ENCODE assay signal across 15 cellular contexts in genomic region chr11:61298663-61299244, GRCh38. TPM values are rescaled to one million over a fixed set of nuclear protein-coding genes. Genes with fewer than 3 reads are reported as not detected.
DNase-seq lines count a peak whose midpoint lies in the region; FAIRE-seq and TF ChIP-seq lines count a peak whose summit lies in the region.
"Had no signal": no experiment of that assay in that cellular context is flagged by ENCODE, and none has a peak within 500 bp of the region (broad histone marks: within the 10 kb centered on the region; RNA-seq: fewer than 3 reads in every experiment).

No MANE protein-coding gene starts in this region.

- H3K27me3 ChIP-seq in CD4-positive, alpha-beta memory T cell (ENCODE audit: insufficient read depth, low read length), result peaks cover 4% of the 10 kb centered on the region
- H3K27me3 ChIP-seq in endothelial cell of umbilical vein (ENCODE audit: control insufficient read depth in 2 of 2, insufficient read depth in 2 of 2, low read length in 2 of 2) (peaks cover 0 to 3% of the 10 kb centered on the region in 2 experiments), neural progenitor cell (peaks cover 8% of the 10 kb centered on the region), neuronal stem cell (ENCODE audit: control insufficient read depth in 3 of 3, insufficient read depth in 3 of 3, low read depth in 1 of 3, low read length in 3 of 3) (no peaks in the 10 kb centered on the region)

- no peaks in the 10 kb centered on the region for H3K79me1 ChIP-seq in neuronal stem cell (ENCODE audit: low read depth, low read length)

- H3K4me1 ChIP-seq in CD4-positive, alpha-beta memory T cell (ENCODE audit: insufficient read depth, low read length), result peaks cover 16% of the 10 kb centered on the region
- peaks cover 37% of the 10 kb centered on the region for H3K4me1 ChIP-seq in endothelial cell of umbilical vein (ENCODE audit: control insufficient read depth, extremely low read depth, insufficient read depth, low read length)
- H3K4me1 ChIP-seq in neural progenitor cell, result peaks cover 8% of the 10 kb centered on the region
- peaks cover 6 to 33% of the 10 kb centered on the region in 2 donors for H3K4me1 ChIP-seq in neuronal stem cell (ENCODE audit: control insufficient read depth in 2 of 2, insufficient read depth in 1 of 2, low read depth in 1 of 2, low read length in 2 of 2)

- POLR2A ChIA-PET in CD4-positive, alpha-beta memory T cell (lab: Charles Lee; ENCODE audit: partially characterized antibody), result interaction anchor here (0.6 to 1.2 kb wide), 2 partner anchors 64 to 115 kb away, joined by 3 read pairs; partner anchors contain the start of gene TMEM138
- POLR2A ChIA-PET in endothelial cell of umbilical vein (lab: Charles Lee), result no interaction called here

- dilution Hi-C loops in endothelial cell of umbilical vein (cut with MboI; ENCODE audit: extremely low pct_ligation_motif_present, low sequenced_read_pairs), result no loop called here

- peak overlapping the region in 4 of 7 donors; percentile 4 to 80 (median 26) for H3K27ac Mint-ChIP-seq in CD4-positive, alpha-beta memory T cell
- peak overlapping the region; percentile 21 for H3K27ac Mint-ChIP-seq in neural progenitor cell
- H3K27ac Mint-ChIP-seq: stimulated activated memory B cell treated with anti-CD40 and anti-IgM and Interleukin-4, amounts not matched to agents 10 μg/mL and 1 μg/mL and 100 μg/mL, for 72 hours had no signal

- H3K27me3 Mint-ChIP-seq in CD4-positive, alpha-beta memory T cell, result peaks cover 2 to 3% of the 10 kb centered on the region in 2 donors
- H3K27me3 Mint-ChIP-seq in neural progenitor cell (ENCODE audit: insufficient read depth, low read depth), result peaks cover 10% of the 10 kb centered on the region

- WGBS in neuronal stem cell (ENCODE audit: extremely low coverage in 2 of 2, insufficient read length in 2 of 2, insufficient replicate concordance in 1 of 2), 2 donors, result no CpG with 5 or more reads among the region's 4 CpGs

- H3K4me2 ChIP-seq in endothelial cell of umbilical vein (ENCODE audit: insufficient read depth, low read length) (no peak overlapping the region), neural progenitor cell (no peak overlapping the region), neuronal stem cell (ENCODE audit: insufficient read depth, low read length, poor library complexity, severe bottlenecking) (no peak overlapping the region)

- H3K9me3 ChIP-seq in CD4-positive, alpha-beta memory T cell (ENCODE audit: control insufficient read depth in 1 of 2, low read length in 2 of 2), result no peaks in the 10 kb centered on the region
- H3K9me3 ChIP-seq in endothelial cell of umbilical vein (replicated peaks; ENCODE audit: control insufficient read depth, insufficient read depth, low read length) (no peaks in the 10 kb centered on the region), neural progenitor cell (ENCODE audit: low read depth) (no peaks in the 10 kb centered on the region), neuronal stem cell (replicated peaks in 1 of 2; ENCODE audit: control insufficient read depth in 2 of 2, insufficient read depth in 1 of 2, low read depth in 1 of 2, low read length in 2 of 2) (peaks cover 0 to 3% of the 10 kb centered on the region in 2 donors)

- TF ChIP-seq CTCF in endothelial cell of umbilical vein (IDR thresholded peaks at IDR 0.05; ENCODE audit: extremely low read depth in 1 of 2, insufficient read depth in 1 of 2, low read depth in 1 of 2, low read length in 2 of 2), result no peak
- no peak for TF ChIP-seq CTCF in neural progenitor cell (IDR thresholded peaks at IDR 0.05)

- CTCF ChIA-PET in CD4-positive, alpha-beta memory T cell (lab: Charles Lee; ENCODE audit: partially characterized antibody), result no interaction called here
- CTCF ChIA-PET in endothelial cell of umbilical vein (lab: Charles Lee), result interaction anchor here (1.5 kb wide), 2 partner anchors 44 to 63 kb away, joined by 3 to 5 read pairs; partner anchors contain the start of genes CYB561A3 and TMEM138

- DNase-seq in CD4-positive, alpha-beta memory T cell, result no peak
- DNase-seq in LHCN-M2 (ENCODE audit: low read depth) (peak; percentile 44), endothelial cell of umbilical vein (ENCODE audit: low read depth, low spot score) (no peak), neural progenitor cell (ENCODE audit: low spot score) (no peak), SHP77 treated with DMSO at 0.1 percent for 48 hours (lab: John Stamatoyannopoulos, UW) (no peak), H4 (ENCODE audit: low spot score) (no peak), NCI-H510A (lab: John Stamatoyannopoulos, UW) (no peak), neuronal stem cell (ENCODE audit: low spot score) (no peak)
- DNase-seq: activated CD8-positive, alpha-beta memory T cell treated with anti-CD3 and anti-CD28 coated beads, Interleukin-2, amount 50 U/mL, for 4 hours; EL; NCI-H1694 had no signal

- no peak overlapping the region for H2BK12ac ChIP-seq in neuronal stem cell (ENCODE audit: low read length)

- H3K9ac ChIP-seq in endothelial cell of umbilical vein (replicated peaks; ENCODE audit: extremely low read depth, insufficient read depth, low read length) (no peak overlapping the region), neural progenitor cell (no peak overlapping the region), neuronal stem cell (ENCODE audit: low read depth, low read length, poor library complexity) (no peak overlapping the region)

- H2AK5ac ChIP-seq in neuronal stem cell (ENCODE audit: low read depth, low read length), result no peak overlapping the region

- peaks cover 19 to 38% (median 25%) of the 10 kb centered on the region in 4 donors for H3K4me1 Mint-ChIP-seq in CD4-positive, alpha-beta memory T cell
- peaks cover 2% of the 10 kb centered on the region for H3K4me1 Mint-ChIP-seq in neural progenitor cell

- no peak overlapping the region for H3K4ac ChIP-seq in neuronal stem cell (ENCODE audit: low read length)

- H3K18ac ChIP-seq in neuronal stem cell (ENCODE audit: low read length), result no peak overlapping the region

- no peak overlapping the region for H2BK120ac ChIP-seq in neuronal stem cell (ENCODE audit: low read depth, low read length)

- H3K36me3 ChIP-seq in CD4-positive, alpha-beta memory T cell (ENCODE audit: insufficient read depth, low read length), result peaks cover 41% of the 10 kb centered on the region
- H3K36me3 ChIP-seq in endothelial cell of umbilical vein (ENCODE audit: control insufficient read depth in 2 of 2, extremely low read depth in 1 of 2, insufficient read depth in 2 of 2, low read length in 2 of 2) (peaks cover 17 to 29% of the 10 kb centered on the region in 2 experiments), neural progenitor cell (no peaks in the 10 kb centered on the region), neuronal stem cell (replicated peaks in 1 of 2; ENCODE audit: control insufficient read depth in 2 of 2, insufficient read depth in 2 of 2, low read length in 2 of 2) (peaks cover 37 to 75% of the 10 kb centered on the region in 2 donors)

- H2BK5ac ChIP-seq in neuronal stem cell (ENCODE audit: low read length), result no peak overlapping the region

- peaks cover 46 to 60% of the 10 kb centered on the region in 2 donors for H3K36me3 Mint-ChIP-seq in CD4-positive, alpha-beta memory T cell
- H3K36me3 Mint-ChIP-seq in neural progenitor cell, result peaks cover 37% of the 10 kb centered on the region

- FAIRE-seq in endothelial cell of umbilical vein (lab: Jason Lieb, UNC), result no peak
- FAIRE-seq: GM18507 had no signal

- H4K91ac ChIP-seq in neuronal stem cell (ENCODE audit: low read depth, low read length, poor library complexity), result no peak overlapping the region

- H3K4me3 Mint-ChIP-seq in CD4-positive, alpha-beta memory T cell, result no peak overlapping the region
- H3K4me3 Mint-ChIP-seq in neural progenitor cell, result no peak overlapping the region
- H3K4me3 Mint-ChIP-seq: stimulated activated memory B cell treated with anti-CD40 and anti-IgM and Interleukin-4, amounts not matched to agents 10 μg/mL and 1 μg/mL and 100 μg/mL, for 72 hours had no signal

- H3K79me2 ChIP-seq in endothelial cell of umbilical vein (ENCODE audit: control insufficient read depth, insufficient read depth, low read length) (no peaks in the 10 kb centered on the region), neural progenitor cell (ENCODE audit: low read depth) (no peaks in the 10 kb centered on the region)

- peaks cover 25% of the 10 kb centered on the region for H3F3A ChIP-seq in neural progenitor cell (ENCODE audit: low read depth)

- H3K4me3 ChIP-seq in CD4-positive, alpha-beta memory T cell (ENCODE audit: low read length in 2 of 2), result no peak overlapping the region
- H3K4me3 ChIP-seq in endothelial cell of umbilical vein (replicated peaks in 1 of 3; ENCODE audit: insufficient read depth in 1 of 3, low read depth in 1 of 3, low read length in 3 of 3), result no peak overlapping the region
- no peak overlapping the region for H3K4me3 ChIP-seq in neural progenitor cell
- no peak overlapping the region for H3K4me3 ChIP-seq in neuronal stem cell (ENCODE audit: low read length in 2 of 2)

- no peak overlapping the region for H2BK15ac ChIP-seq in neuronal stem cell (ENCODE audit: low read length)

- H3K14ac ChIP-seq in neuronal stem cell (ENCODE audit: low read length), result no peak overlapping the region

- intact Hi-C loops in CD4-positive, alpha-beta memory T cell (cut with micrococcal nuclease), result no loop called here
- intact Hi-C loops in endothelial cell of umbilical vein (cut with micrococcal nuclease), result no loop called here

- no peaks in the 10 kb centered on the region for H3K9me3 Mint-ChIP-seq in CD4-positive, alpha-beta memory T cell
- H3K9me3 Mint-ChIP-seq in neural progenitor cell, result no peaks in the 10 kb centered on the region
- H3K9me3 Mint-ChIP-seq: stimulated activated memory B cell treated with anti-CD40 and anti-IgM and Interleukin-4, amounts not matched to agents 10 μg/mL and 1 μg/mL and 100 μg/mL, for 72 hours had no signal

- no peak overlapping the region for H3K27ac ChIP-seq in CD4-positive, alpha-beta memory T cell (ENCODE audit: low read depth, low read length)
- H3K27ac ChIP-seq in endothelial cell of umbilical vein (ENCODE audit: insufficient read depth, low read depth, low read length), result peak overlapping the region; percentile 19
- no peak overlapping the region for H3K27ac ChIP-seq in neural progenitor cell
- no peak overlapping the region for H3K27ac ChIP-seq in neuronal stem cell (replicated peaks; ENCODE audit: low read length)

- H3K9me1 ChIP-seq in endothelial cell of umbilical vein (replicated peaks; ENCODE audit: control insufficient read depth, extremely low read depth, insufficient read depth, low read length), result no peaks in the 10 kb centered on the region

- H2AFZ ChIP-seq in endothelial cell of umbilical vein (ENCODE audit: low read depth, low read length) (no peak overlapping the region), neural progenitor cell (replicated peaks) (no peak overlapping the region), neuronal stem cell (ENCODE audit: low read length) (no peak overlapping the region)

- no TSS peak for BruUV-seq in endothelial cell of umbilical vein (replicated peaks; lab: Mats Ljungman, UMichigan)

- no peak for TF ChIP-seq POLR2A in endothelial cell of umbilical vein (IDR thresholded peaks at IDR 0.05; ENCODE audit: low read depth, low read length)

- no peak overlapping the region for H4K8ac ChIP-seq in neuronal stem cell (ENCODE audit: low read depth, low read length)

- no peak overlapping the region for H3K23ac ChIP-seq in neuronal stem cell (ENCODE audit: low read depth, low read length, poor library complexity)

- no peaks in the 10 kb centered on the region for H4K20me1 ChIP-seq in endothelial cell of umbilical vein (replicated peaks; ENCODE audit: control insufficient read depth, extremely low read depth, insufficient read depth, low read length)
- H4K20me1 ChIP-seq in neural progenitor cell (ENCODE audit: low read depth), result peaks cover 4% of the 10 kb centered on the region

RNA-seq across cellular contexts. Expression of gene VWCE, which starts 3.6 kb away (rescaled TPM):
- under 1 TPM; 0.38 to 0.44 TPM for total RNA-seq in CD4-positive, alpha-beta memory T cell
- not detected for polyA plus RNA-seq in CD4-positive, alpha-beta memory T cell
- total RNA-seq in LHCN-M2 (2014; rRNA removed), result 1.2 and 1.7 TPM in 2 replicates
- polyA plus RNA-seq in LHCN-M2 (2012), result 0.45 TPM
- total RNA-seq in endothelial cell of umbilical vein, result 14.4 and 14.8 TPM in 2 replicates
- 6.5 and 7.8 TPM in 2 replicates for polyA plus RNA-seq in endothelial cell of umbilical vein
- 2.2 and 3.0 TPM in 2 replicates for polyA plus RNA-seq in endothelial cell of umbilical vein (2011; cell fraction: cytosol; rRNA removed)
- 24.3 and 28.9 TPM in 2 replicates for polyA plus RNA-seq in endothelial cell of umbilical vein (2011; cell fraction: nucleus; rRNA removed)
- polyA plus RNA-seq in endothelial cell of umbilical vein (2012), result 3.7 and 3.8 TPM in 2 replicates
- 7.2 and 7.8 TPM in 2 replicates for polyA minus RNA-seq in endothelial cell of umbilical vein
- 1.1 TPM for polyA minus RNA-seq in endothelial cell of umbilical vein (2011; cell fraction: cytosol; rRNA and poly(A)+ RNA removed)
- 8.7 and 13.7 TPM in 2 replicates for polyA minus RNA-seq in endothelial cell of umbilical vein (2011; cell fraction: nucleus; rRNA and poly(A)+ RNA removed)
- 5.1 and 7.0 TPM in 2 replicates for total RNA-seq in neural progenitor cell (ENCODE audit: low replicate concordance)
- 0.35 TPM in 1 of 2 replicates, not detected in the other for total RNA-seq in H4 (2014; rRNA removed; shearing (Covaris generic))
- polyA plus RNA-seq in neuronal stem cell (2013, experiment 1 of 2), result 9.1 TPM
- 9.2 TPM for polyA plus RNA-seq in neuronal stem cell (2013, experiment 2 of 2)

RNA-seq across cellular contexts. Expression of gene DDB1, which starts 34.2 kb away (rescaled TPM):
- 100 to 1,000 TPM; 156 to 169 TPM for total RNA-seq in CD4-positive, alpha-beta memory T cell
- polyA plus RNA-seq in CD4-positive, alpha-beta memory T cell, result 100 to 1,000 TPM; 121 to 141 TPM
- total RNA-seq in LHCN-M2 (2014; rRNA removed) (205 and 231 TPM in 2 replicates), endothelial cell of umbilical vein (229 TPM in 2 replicates), neural progenitor cell (ENCODE audit: low replicate concordance) (275 and 314 TPM in 2 replicates)
- 168 TPM for polyA plus RNA-seq in LHCN-M2 (2012)
- 196 and 230 TPM in 2 replicates for polyA plus RNA-seq in endothelial cell of umbilical vein
- 195 and 198 TPM in 2 replicates for polyA plus RNA-seq in endothelial cell of umbilical vein (2011; cell fraction: cytosol; rRNA removed)
- polyA plus RNA-seq in endothelial cell of umbilical vein (2011; cell fraction: nucleus; rRNA removed), result 202 and 237 TPM in 2 replicates
- 160 and 171 TPM in 2 replicates for polyA plus RNA-seq in endothelial cell of umbilical vein (2012)
- polyA minus RNA-seq in endothelial cell of umbilical vein, result 417 and 419 TPM in 2 replicates
- polyA minus RNA-seq in endothelial cell of umbilical vein (2011; cell fraction: cytosol; rRNA and poly(A)+ RNA removed), result 278 TPM
- polyA minus RNA-seq in endothelial cell of umbilical vein (2011; cell fraction: nucleus; rRNA and poly(A)+ RNA removed), result 149 and 190 TPM in 2 replicates
- 119 and 145 TPM in 2 replicates for total RNA-seq in H4 (2014; rRNA removed; shearing (Covaris generic))
- polyA plus RNA-seq in neuronal stem cell (2013, experiment 1 of 2), result 94.2 TPM
- 91.0 TPM for polyA plus RNA-seq in neuronal stem cell (2013, experiment 2 of 2)

RNA-seq across cellular contexts. Expression of gene TKFC, which starts 34.3 kb away (rescaled TPM):
- total RNA-seq in CD4-positive, alpha-beta memory T cell, result 10 to 100 TPM; 42.1 to 43.9 TPM
- polyA plus RNA-seq in CD4-positive, alpha-beta memory T cell, result 10 to 100 TPM; 24.5 to 30.2 TPM
- 39.5 and 41.4 TPM in 2 replicates for total RNA-seq in LHCN-M2 (2014; rRNA removed)
- 23.7 TPM for polyA plus RNA-seq in LHCN-M2 (2012)
- 28.6 and 30.8 TPM in 2 replicates for total RNA-seq in endothelial cell of umbilical vein
- 31.7 and 34.0 TPM in 2 replicates for polyA plus RNA-seq in endothelial cell of umbilical vein
- 16.7 and 21.4 TPM in 2 replicates for polyA plus RNA-seq in endothelial cell of umbilical vein (2011; cell fraction: cytosol; rRNA removed)
- polyA plus RNA-seq in endothelial cell of umbilical vein (2011; cell fraction: nucleus; rRNA removed), result 80.5 and 95.5 TPM in 2 replicates
- polyA plus RNA-seq in endothelial cell of umbilical vein (2012), result 20.7 and 27.4 TPM in 2 replicates
- polyA minus RNA-seq in endothelial cell of umbilical vein, result 24.5 and 26.6 TPM in 2 replicates
- polyA minus RNA-seq in endothelial cell of umbilical vein (2011; cell fraction: cytosol; rRNA and poly(A)+ RNA removed), result 45.1 TPM
- 19.1 and 24.2 TPM in 2 replicates for polyA minus RNA-seq in endothelial cell of umbilical vein (2011; cell fraction: nucleus; rRNA and poly(A)+ RNA removed)
- 27.3 and 79.3 TPM in 2 replicates for total RNA-seq in neural progenitor cell (ENCODE audit: low replicate concordance)
- total RNA-seq in H4 (2014; rRNA removed; shearing (Covaris generic)), result 15.1 and 17.0 TPM in 2 replicates
- polyA plus RNA-seq in neuronal stem cell (2013, experiment 1 of 2), result 18.6 TPM
- polyA plus RNA-seq in neuronal stem cell (2013, experiment 2 of 2), result 20.1 TPM

RNA-seq across cellular contexts. Expression of gene PGA5, which starts 57.8 kb away (rescaled TPM):
- not detected for total RNA-seq in CD4-positive, alpha-beta memory T cell
- not detected for polyA plus RNA-seq in CD4-positive, alpha-beta memory T cell
- total RNA-seq in LHCN-M2 (2014; rRNA removed) (1.5 and 2.0 TPM in 2 replicates), endothelial cell of umbilical vein (not detected in 2 replicates), neural progenitor cell (ENCODE audit: low replicate concordance) (0.19 TPM in 1 of 2 replicates, not detected in the other)
- polyA plus RNA-seq in LHCN-M2 (2012), result 0.44 TPM
- polyA plus RNA-seq in endothelial cell of umbilical vein, result not detected in 2 replicates
- polyA plus RNA-seq in endothelial cell of umbilical vein (2011; cell fraction: cytosol; rRNA removed), result not detected in 2 replicates
- not detected in 2 replicates for polyA plus RNA-seq in endothelial cell of umbilical vein (2011; cell fraction: nucleus; rRNA removed)
- polyA plus RNA-seq in endothelial cell of umbilical vein (2012), result not detected in 2 replicates
- not detected in 2 replicates for polyA minus RNA-seq in endothelial cell of umbilical vein
- not detected for polyA minus RNA-seq in endothelial cell of umbilical vein (2011; cell fraction: cytosol; rRNA and poly(A)+ RNA removed)
- polyA minus RNA-seq in endothelial cell of umbilical vein (2011; cell fraction: nucleus; rRNA and poly(A)+ RNA removed), result not detected in 2 replicates
- not detected in 2 replicates for total RNA-seq in H4 (2014; rRNA removed; shearing (Covaris generic))
- 0.61 TPM for polyA plus RNA-seq in neuronal stem cell (2013, experiment 1 of 2)
- polyA plus RNA-seq in neuronal stem cell (2013, experiment 2 of 2), result 0.55 TPM
- total RNA-seq: dermis microvascular lymphatic vessel endothelial cell, glomerular endothelial cell had no signal
